ENCODE assay signal across 6 cellular contexts in the genomic region with DNA sequence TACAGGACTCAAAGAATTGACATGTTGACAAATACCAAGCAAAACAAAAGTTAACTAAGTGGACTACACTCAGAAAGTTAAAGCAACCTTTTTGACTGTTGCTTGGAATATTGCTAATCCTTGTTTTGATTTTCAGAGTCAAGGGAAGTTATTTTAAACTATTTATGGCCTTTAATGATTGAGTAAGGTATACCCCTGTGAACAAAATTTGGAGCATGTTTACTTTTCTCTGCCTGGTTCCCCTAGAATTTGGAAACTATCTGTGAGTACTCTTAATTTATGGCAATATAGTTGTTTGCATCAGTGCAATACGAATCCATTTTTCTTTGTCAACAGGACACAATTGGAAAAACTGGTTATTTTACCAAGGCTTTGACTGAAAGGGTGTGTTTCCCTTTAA. TPM values are rescaled to one million over a fixed set of nuclear protein-coding genes. Genes with fewer than 3 reads are reported as not detected.
"Had no signal": no experiment of that assay in that cellular context is flagged by ENCODE, and none has a peak within 500 bp of the region (broad histone marks: within the 10 kb centered on the region; RNA-seq: fewer than 3 reads in every experiment).

No MANE protein-coding gene starts in this region.

RNA-seq across cellular contexts. Expression of gene ZCCHC13, which starts 45.9 kb away (rescaled TPM):
- total RNA-seq: GM23248, H1, H4, H7, H9, HFFc6 had no signal
- polyA plus RNA-seq: GM23248, H1 had no signal
